ENCODE assay signal across 1 cellular context in the genomic region with DNA sequence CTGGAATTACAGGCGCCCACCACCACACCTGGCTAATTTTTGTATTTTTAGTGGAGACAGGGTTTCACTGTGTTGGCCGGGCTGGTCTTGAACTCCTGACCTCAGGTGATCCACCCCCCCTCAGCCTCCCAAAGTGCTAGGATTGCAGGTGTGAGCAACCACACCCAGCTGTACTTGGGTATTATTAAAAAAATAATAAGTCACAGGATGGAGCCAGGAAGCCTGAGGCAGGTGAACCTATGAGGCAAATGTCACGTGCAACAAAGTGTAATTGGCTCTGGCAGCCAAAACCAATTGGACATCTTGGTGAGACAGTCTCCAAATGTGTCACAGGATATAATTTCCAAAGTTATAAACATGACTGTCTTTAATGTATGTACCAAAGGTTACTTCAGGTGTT.
TF ChIP-seq lines count a peak whose summit lies in the region.

No MANE protein-coding gene starts in this region.

TF ChIP-seq in HCT116, 20 proteins besides CTCF, POLR2A, EP300 and RAD21:
- TF ChIP-seq POLR2AphosphoS5 (IDR thresholded peaks at IDR 0.05; ENCODE audit: low read depth, low read length), result 0 out of 2 replicates have a peak, but pooled peaks have one; percentile 9
